Comparison of ENCODE assay signal across 1 cellular context in the genomic region with DNA sequence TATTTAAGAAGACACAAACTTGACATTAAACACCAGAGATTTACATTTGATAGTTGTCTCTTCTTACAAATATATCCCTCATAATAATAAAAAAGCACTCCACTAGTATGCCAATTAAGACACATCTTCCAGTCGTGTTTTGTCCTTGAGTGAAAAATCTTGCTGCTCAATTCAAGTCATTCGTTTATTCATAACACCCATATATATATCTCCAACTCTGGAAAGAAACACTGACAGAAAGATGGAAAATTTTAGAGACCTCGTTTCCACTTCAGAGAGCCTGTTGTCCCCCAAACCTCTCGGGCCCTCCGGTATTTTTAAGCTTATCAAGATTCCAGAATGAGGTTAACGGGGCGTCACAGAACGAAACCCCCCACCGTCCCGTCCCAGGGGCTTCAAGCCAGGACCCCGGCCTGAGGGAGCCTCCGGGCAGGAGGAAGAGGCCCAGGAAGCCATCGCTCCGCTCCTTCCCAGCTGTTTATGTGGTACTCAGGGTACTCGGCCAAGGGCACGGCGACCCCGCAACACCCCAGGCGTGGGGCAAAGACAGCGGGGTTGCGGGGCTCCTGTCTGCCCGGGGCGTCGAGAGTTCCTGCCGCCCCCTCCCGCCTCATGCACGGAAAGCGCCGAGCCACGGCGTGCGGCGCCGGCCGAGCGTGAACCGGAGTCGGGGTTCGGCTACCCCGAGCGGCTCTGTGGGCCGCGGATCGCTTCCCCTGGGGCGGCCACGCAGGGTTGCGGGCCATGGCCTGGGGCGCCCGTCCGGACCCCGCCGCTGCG.
TF ChIP-seq lines count a peak whose summit lies in the region.

No MANE protein-coding gene starts in this region.

TF ChIP-seq in HepG2, 621 proteins besides CTCF, POLR2A, EP300 and RAD21 (continued from another document and continues in another):
- TF ChIP-seq ZNF709 (CRISPR knock-in tag; IDR thresholded peaks at IDR 0.05) (peak; percentile 66), NBN (conservative IDR thresholded peaks at IDR 0.05) (no peak), ZFP41 (CRISPR knock-in tag; IDR thresholded peaks at IDR 0.05; ENCODE audit: borderline replicate concordance) (no peak), MEF2D (CRISPR knock-in tag; IDR thresholded peaks at IDR 0.05) (peak; percentile 31; the same call in 1 of the 2 replicates), CENPT (CRISPR knock-in tag; IDR thresholded peaks at IDR 0.05; ENCODE audit: low read depth) (no peak), ZNF33B (CRISPR knock-in tag; IDR thresholded peaks at IDR 0.05) (no peak; the same call in 1 of the 2 replicates), ZNF367 (CRISPR knock-in tag; IDR thresholded peaks at IDR 0.05; ENCODE audit: borderline replicate concordance) (no peak), HIVEP1 (CRISPR knock-in tag; IDR thresholded peaks at IDR 0.05) (peak; percentile 87), ZNF34 (CRISPR knock-in tag; IDR thresholded peaks at IDR 0.05; ENCODE audit: borderline replicate concordance) (no peak), ZNF790 (CRISPR knock-in tag; IDR thresholded peaks at IDR 0.05; ENCODE audit: borderline replicate concordance) (0 out of 2 replicates have a peak, but pooled peaks have one; percentile 63), STAT5B (CRISPR knock-in tag; IDR thresholded peaks at IDR 0.05) (no peak), SYNCRIP (IDR thresholded peaks at IDR 0.05; ENCODE audit: insufficient read depth, low read depth, low read length) (no peak), PLRG1 (conservative IDR thresholded peaks at IDR 0.05) (no peak), NFE2L2 (IDR thresholded peaks at IDR 0.05; ENCODE audit: low read length) (no peak), YEATS4 (CRISPR knock-in tag; IDR thresholded peaks at IDR 0.05; ENCODE audit: borderline replicate concordance) (peak; percentile 1; the same call in 1 of the 2 replicates), RFX3 (CRISPR knock-in tag; IDR thresholded peaks at IDR 0.05) (no peak), BRCA1 (CRISPR knock-in tag; IDR thresholded peaks at IDR 0.05) (0 out of 2 replicates have a peak, but pooled peaks have one; percentile 18), KDM5B (CRISPR knock-in tag; IDR thresholded peaks at IDR 0.05; ENCODE audit: borderline replicate concordance) (peak; percentile 73; the same call in 1 of the 2 replicates), PHF8 (CRISPR knock-in tag; IDR thresholded peaks at IDR 0.05) (peak; percentile 60), CEBPB (IDR thresholded peaks at IDR 0.05; ENCODE audit: borderline replicate concordance, low read depth, low read length) (no peak)
- TF ChIP-seq, protein P1, sequence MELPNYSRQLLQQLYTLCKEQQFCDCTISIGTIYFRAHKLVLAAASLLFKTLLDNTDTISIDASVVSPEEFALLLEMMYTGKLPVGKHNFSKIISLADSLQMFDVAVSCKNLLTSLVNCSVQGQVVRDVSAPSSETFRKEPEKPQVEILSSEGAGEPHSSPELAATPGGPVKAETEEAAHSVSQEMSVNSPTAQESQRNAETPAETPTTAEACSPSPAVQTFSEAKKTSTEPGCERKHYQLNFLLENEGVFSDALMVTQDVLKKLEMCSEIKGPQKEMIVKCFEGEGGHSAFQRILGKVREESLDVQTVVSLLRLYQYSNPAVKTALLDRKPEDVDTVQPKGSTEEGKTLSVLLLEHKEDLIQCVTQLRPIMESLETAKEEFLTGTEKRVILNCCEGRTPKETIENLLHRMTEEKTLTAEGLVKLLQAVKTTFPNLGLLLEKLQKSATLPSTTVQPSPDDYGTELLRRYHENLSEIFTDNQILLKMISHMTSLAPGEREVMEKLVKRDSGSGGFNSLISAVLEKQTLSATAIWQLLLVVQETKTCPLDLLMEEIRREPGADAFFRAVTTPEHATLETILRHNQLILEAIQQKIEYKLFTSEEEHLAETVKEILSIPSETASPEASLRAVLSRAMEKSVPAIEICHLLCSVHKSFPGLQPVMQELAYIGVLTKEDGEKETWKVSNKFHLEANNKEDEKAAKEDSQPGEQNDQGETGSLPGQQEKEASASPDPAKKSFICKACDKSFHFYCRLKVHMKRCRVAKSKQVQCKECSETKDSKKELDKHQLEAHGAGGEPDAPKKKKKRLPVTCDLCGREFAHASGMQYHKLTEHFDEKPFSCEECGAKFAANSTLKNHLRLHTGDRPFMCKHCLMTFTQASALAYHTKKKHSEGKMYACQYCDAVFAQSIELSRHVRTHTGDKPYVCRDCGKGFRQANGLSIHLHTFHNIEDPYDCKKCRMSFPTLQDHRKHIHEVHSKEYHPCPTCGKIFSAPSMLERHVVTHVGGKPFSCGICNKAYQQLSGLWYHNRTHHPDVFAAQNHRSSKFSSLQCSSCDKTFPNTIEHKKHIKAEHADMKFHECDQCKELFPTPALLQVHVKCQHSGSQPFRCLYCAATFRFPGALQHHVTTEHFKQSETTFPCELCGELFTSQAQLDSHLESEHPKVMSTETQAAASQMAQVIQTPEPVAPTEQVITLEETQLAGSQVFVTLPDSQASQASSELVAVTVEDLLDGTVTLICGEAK (IDR thresholded peaks at IDR 0.05), result no peak
- TF ChIP-seq, protein P1 (CRISPR knock-in tag; IDR thresholded peaks at IDR 0.05), result peak; percentile 62
- TF ChIP-seq, protein P2, sequence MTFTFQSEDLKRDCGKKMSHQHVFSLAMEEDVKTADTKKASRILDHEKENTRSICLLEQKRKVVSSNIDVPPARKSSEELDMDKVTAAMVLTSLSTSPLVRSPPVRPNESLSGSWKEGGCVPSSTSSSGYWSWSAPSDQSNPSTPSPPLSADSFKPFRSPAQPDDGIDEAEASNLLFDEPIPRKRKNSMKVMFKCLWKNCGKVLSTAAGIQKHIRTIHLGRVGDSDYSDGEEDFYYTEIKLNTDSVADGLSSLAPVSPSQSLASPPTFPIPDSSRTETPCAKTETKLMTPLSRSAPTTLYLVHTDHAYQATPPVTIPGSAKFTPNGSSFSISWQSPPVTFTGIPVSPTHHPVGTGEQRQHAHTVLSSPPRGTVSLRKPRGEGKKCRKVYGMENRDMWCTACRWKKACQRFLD (CRISPR knock-in tag; IDR thresholded peaks at IDR 0.05; ENCODE audit: borderline replicate concordance), result peak; percentile 65; the same call in 1 of the 2 replicates
- TF ChIP-seq, protein P3, sequence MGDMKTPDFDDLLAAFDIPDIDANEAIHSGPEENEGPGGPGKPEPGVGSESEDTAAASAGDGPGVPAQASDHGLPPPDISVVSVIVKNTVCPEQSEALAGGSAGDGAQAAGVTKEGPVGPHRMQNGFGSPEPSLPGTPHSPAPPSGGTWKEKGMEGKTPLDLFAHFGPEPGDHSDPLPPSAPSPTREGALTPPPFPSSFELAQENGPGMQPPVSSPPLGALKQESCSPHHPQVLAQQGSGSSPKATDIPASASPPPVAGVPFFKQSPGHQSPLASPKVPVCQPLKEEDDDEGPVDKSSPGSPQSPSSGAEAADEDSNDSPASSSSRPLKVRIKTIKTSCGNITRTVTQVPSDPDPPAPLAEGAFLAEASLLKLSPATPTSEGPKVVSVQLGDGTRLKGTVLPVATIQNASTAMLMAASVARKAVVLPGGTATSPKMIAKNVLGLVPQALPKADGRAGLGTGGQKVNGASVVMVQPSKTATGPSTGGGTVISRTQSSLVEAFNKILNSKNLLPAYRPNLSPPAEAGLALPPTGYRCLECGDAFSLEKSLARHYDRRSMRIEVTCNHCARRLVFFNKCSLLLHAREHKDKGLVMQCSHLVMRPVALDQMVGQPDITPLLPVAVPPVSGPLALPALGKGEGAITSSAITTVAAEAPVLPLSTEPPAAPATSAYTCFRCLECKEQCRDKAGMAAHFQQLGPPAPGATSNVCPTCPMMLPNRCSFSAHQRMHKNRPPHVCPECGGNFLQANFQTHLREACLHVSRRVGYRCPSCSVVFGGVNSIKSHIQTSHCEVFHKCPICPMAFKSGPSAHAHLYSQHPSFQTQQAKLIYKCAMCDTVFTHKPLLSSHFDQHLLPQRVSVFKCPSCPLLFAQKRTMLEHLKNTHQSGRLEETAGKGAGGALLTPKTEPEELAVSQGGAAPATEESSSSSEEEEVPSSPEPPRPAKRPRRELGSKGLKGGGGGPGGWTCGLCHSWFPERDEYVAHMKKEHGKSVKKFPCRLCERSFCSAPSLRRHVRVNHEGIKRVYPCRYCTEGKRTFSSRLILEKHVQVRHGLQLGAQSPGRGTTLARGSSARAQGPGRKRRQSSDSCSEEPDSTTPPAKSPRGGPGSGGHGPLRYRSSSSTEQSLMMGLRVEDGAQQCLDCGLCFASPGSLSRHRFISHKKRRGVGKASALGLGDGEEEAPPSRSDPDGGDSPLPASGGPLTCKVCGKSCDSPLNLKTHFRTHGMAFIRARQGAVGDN (CRISPR knock-in tag; IDR thresholded peaks at IDR 0.05), result peak; percentile 91
- TF ChIP-seq, protein P4, sequence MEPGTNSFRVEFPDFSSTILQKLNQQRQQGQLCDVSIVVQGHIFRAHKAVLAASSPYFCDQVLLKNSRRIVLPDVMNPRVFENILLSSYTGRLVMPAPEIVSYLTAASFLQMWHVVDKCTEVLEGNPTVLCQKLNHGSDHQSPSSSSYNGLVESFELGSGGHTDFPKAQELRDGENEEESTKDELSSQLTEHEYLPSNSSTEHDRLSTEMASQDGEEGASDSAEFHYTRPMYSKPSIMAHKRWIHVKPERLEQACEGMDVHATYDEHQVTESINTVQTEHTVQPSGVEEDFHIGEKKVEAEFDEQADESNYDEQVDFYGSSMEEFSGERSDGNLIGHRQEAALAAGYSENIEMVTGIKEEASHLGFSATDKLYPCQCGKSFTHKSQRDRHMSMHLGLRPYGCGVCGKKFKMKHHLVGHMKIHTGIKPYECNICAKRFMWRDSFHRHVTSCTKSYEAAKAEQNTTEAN (CRISPR knock-in tag; conservative IDR thresholded peaks at IDR 0.05), result 0 out of 2 replicates have a peak, but pooled peaks have one; percentile 12
- TF ChIP-seq, protein P5, sequence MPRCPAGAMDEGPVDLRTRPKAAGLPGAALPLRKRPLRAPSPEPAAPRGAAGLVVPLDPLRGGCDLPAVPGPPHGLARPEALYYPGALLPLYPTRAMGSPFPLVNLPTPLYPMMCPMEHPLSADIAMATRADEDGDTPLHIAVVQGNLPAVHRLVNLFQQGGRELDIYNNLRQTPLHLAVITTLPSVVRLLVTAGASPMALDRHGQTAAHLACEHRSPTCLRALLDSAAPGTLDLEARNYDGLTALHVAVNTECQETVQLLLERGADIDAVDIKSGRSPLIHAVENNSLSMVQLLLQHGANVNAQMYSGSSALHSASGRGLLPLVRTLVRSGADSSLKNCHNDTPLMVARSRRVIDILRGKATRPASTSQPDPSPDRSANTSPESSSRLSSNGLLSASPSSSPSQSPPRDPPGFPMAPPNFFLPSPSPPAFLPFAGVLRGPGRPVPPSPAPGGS (CRISPR knock-in tag; IDR thresholded peaks at IDR 0.05), result peak; percentile 66; the same call in 1 of the 2 replicates
- TF ChIP-seq, protein P6, sequence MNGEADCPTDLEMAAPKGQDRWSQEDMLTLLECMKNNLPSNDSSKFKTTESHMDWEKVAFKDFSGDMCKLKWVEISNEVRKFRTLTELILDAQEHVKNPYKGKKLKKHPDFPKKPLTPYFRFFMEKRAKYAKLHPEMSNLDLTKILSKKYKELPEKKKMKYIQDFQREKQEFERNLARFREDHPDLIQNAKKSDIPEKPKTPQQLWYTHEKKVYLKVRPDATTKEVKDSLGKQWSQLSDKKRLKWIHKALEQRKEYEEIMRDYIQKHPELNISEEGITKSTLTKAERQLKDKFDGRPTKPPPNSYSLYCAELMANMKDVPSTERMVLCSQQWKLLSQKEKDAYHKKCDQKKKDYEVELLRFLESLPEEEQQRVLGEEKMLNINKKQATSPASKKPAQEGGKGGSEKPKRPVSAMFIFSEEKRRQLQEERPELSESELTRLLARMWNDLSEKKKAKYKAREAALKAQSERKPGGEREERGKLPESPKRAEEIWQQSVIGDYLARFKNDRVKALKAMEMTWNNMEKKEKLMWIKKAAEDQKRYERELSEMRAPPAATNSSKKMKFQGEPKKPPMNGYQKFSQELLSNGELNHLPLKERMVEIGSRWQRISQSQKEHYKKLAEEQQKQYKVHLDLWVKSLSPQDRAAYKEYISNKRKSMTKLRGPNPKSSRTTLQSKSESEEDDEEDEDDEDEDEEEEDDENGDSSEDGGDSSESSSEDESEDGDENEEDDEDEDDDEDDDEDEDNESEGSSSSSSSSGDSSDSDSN (CRISPR knock-in tag; IDR thresholded peaks at IDR 0.05), result peak; percentile 34; the same call in 1 of the 2 replicates
- TF ChIP-seq, protein P7, sequence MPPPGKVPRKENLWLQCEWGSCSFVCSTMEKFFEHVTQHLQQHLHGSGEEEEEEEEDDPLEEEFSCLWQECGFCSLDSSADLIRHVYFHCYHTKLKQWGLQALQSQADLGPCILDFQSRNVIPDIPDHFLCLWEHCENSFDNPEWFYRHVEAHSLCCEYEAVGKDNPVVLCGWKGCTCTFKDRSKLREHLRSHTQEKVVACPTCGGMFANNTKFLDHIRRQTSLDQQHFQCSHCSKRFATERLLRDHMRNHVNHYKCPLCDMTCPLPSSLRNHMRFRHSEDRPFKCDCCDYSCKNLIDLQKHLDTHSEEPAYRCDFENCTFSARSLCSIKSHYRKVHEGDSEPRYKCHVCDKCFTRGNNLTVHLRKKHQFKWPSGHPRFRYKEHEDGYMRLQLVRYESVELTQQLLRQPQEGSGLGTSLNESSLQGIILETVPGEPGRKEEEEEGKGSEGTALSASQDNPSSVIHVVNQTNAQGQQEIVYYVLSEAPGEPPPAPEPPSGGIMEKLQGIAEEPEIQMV (CRISPR knock-in tag; IDR thresholded peaks at IDR 0.05; ENCODE audit: low read depth), result no peak
